16 cellular contexts compared by ENCODE assay signal in the genomic region with DNA sequence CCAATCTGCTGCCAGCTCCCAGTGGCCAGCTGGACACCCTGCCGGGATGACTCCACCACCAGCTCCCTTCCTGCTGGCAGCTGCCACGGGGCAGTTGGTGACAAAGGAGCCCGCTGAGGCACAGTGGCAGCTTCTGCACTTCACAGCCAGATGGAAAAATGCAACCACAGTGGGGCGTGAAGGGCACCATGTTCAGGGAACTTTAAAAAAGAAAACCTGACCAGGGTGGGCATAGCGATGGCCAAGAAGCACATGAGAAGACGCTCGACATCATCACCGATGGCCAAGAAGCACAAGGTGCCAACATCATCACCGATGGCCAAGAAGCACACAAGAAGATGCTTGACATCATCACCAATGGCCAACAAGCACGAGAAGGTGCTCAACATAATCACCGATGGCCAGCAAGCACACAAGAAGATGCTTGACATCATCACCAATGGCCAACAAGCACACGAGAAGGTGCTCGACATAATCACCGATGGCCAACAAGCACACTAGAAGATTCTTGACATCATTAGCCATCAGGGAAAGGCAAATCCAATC.
DNase-seq lines count a peak whose midpoint lies in the region; ATAC-seq, FAIRE-seq and TF ChIP-seq lines count a peak whose summit lies in the region.
"Had no signal": no experiment of that assay in that cellular context is flagged by ENCODE, and none has a peak within 500 bp of the region (broad histone marks: within the 10 kb centered on the region; RNA-seq: fewer than 3 reads in every experiment).

No MANE protein-coding gene starts in this region.

- no peak overlapping the region for H2AFZ ChIP-seq in H1 (ENCODE audit: low read length)
- H2AFZ ChIP-seq in neuronal stem cell (ENCODE audit: low read length): no peak overlapping the region
- H2AFZ ChIP-seq: GM23338 had no signal

- H3K36me3 ChIP-seq in H1 (ENCODE audit: control insufficient read depth in 2 of 4, insufficient read depth in 4 of 4, low read length in 3 of 4) (peaks cover 0 to 4% (median 0%) of the 10 kb centered on the region in 4 experiments; a peak in 1 of 8 replicates), neuronal stem cell (replicated peaks in 1 of 2; ENCODE audit: control insufficient read depth in 2 of 2, insufficient read depth in 2 of 2, low read length in 2 of 2) (peaks cover 0 to 2% of the 10 kb centered on the region in 2 donors), mucosa of descending colon (ENCODE audit: low read depth) (no peaks in the 10 kb centered on the region)
- H3K36me3 ChIP-seq in CD8-positive, alpha-beta memory T cell (ENCODE audit: insufficient read depth, low read length): no peaks in the 10 kb centered on the region
- H3K36me3 ChIP-seq: BE2C had no signal

- TF ChIP-seq RAD21 in H1 (IDR thresholded peaks at IDR 0.05 in 1 of 2, conservative IDR thresholded peaks at IDR 0.05 in 1 of 2; ENCODE audit: low read depth in 2 of 2, low read length in 2 of 2): no peak

- TF ChIP-seq POLR2A in H1 (IDR thresholded peaks at IDR 0.05; ENCODE audit: control extremely low read depth in 1 of 2, low read depth in 2 of 2, low read length in 2 of 2): no peak

- in situ Hi-C loops in SK-MEL-5 (cut with HindIII; ENCODE audit: low pct_unique_long_range_greater_than_20kb, low sequenced_read_pairs): no loop called here

- H3K9me3 ChIP-seq in H1 (ENCODE audit: insufficient read depth in 2 of 2, low read depth in 1 of 2, low read length in 1 of 2): peaks cover 6 to 14% of the 10 kb centered on the region in 2 experiments; a peak in 2 of 4 replicates
- peaks cover 6 to 14% of the 10 kb centered on the region in 2 donors for H3K9me3 ChIP-seq in neuronal stem cell (replicated peaks in 1 of 2; ENCODE audit: control insufficient read depth in 2 of 2, insufficient read depth in 1 of 2, low read depth in 1 of 2, low read length in 2 of 2)
- H3K9me3 ChIP-seq in mucosa of descending colon: peaks cover 3% of the 10 kb centered on the region
- no peaks in the 10 kb centered on the region for H3K9me3 ChIP-seq in CD8-positive, alpha-beta memory T cell (ENCODE audit: low read length)
- H3K9me3 ChIP-seq: BE2C had no signal

- peaks cover 0 to 6% (median 2%) of the 10 kb centered on the region in 5 donors for H3K9me3 Mint-ChIP-seq in CD8-positive, alpha-beta memory T cell

- WGBS in H1 (ENCODE audit: extremely low coverage in 1 of 2, insufficient coverage in 1 of 2, insufficient read length in 1 of 2, insufficient replicate concordance in 2 of 2, low coverage in 1 of 2, low lambda C conversion rate in 2 of 2, missing lambda C conversion rate in 1 of 2), 2 experiments: 90% methylated on average over 14 of the region's 14 CpGs; no CpG with 5 or more reads in 1 of the 2 experiments
- WGBS in neuronal stem cell (ENCODE audit: extremely low coverage in 2 of 2, insufficient read length in 2 of 2, insufficient replicate concordance in 1 of 2), 2 donors: no CpG with 5 or more reads among the region's 14 CpGs

- H2AK5ac ChIP-seq in H1 (ENCODE audit: low read depth, low read length) (no peak overlapping the region), neuronal stem cell (ENCODE audit: low read depth, low read length) (no peak overlapping the region)

- peaks cover 0 to 3% of the 10 kb centered on the region in 2 experiments; a peak in 1 of 4 replicates for H3K79me2 ChIP-seq in H1 (ENCODE audit: control insufficient read depth in 1 of 2, insufficient read depth in 2 of 2, low read length in 2 of 2)

- H3K4me1 ChIP-seq in H1 (replicated peaks in 1 of 4; ENCODE audit: control insufficient read depth in 3 of 4, insufficient read depth in 4 of 4, low read length in 3 of 4): no peaks in the 10 kb centered on the region; a peak in 1 of 7 replicates
- peaks cover 12 to 14% of the 10 kb centered on the region in 2 donors for H3K4me1 ChIP-seq in neuronal stem cell (ENCODE audit: control insufficient read depth in 2 of 2, insufficient read depth in 1 of 2, low read depth in 1 of 2, low read length in 2 of 2)
- H3K4me1 ChIP-seq in mucosa of descending colon (ENCODE audit: low read depth): no peaks in the 10 kb centered on the region
- no peaks in the 10 kb centered on the region for H3K4me1 ChIP-seq in CD8-positive, alpha-beta memory T cell (ENCODE audit: insufficient read depth, low read length)

- H2BK12ac ChIP-seq in H1 (ENCODE audit: low read depth, low read length): no peak overlapping the region
- H2BK12ac ChIP-seq in neuronal stem cell (ENCODE audit: low read length): no peak overlapping the region

- no peak overlapping the region for H2BK20ac ChIP-seq in H1 (ENCODE audit: low read length)

- H3K4me3 ChIP-seq in H1 (ENCODE audit: extremely low read depth in 1 of 4, insufficient read depth in 2 of 4, low read depth in 3 of 4, low read length in 4 of 4) (no peak overlapping the region), neuronal stem cell (ENCODE audit: low read length in 2 of 2) (no peak overlapping the region), mucosa of descending colon (no peak overlapping the region)
- H3K4me3 ChIP-seq in CD8-positive, alpha-beta memory T cell (ENCODE audit: low read length): no peak overlapping the region
- H3K4me3 ChIP-seq: GM23338 had no signal

- H3K56ac ChIP-seq in H1 (replicated peaks; ENCODE audit: insufficient read length, low read depth, low read length): no peak overlapping the region

- H4K20me1 ChIP-seq in H1 (replicated peaks in 1 of 2; ENCODE audit: control insufficient read depth in 1 of 2, insufficient read depth in 2 of 2, low read length in 2 of 2): peaks cover 0 to 11% of the 10 kb centered on the region in 2 experiments

- H3K14ac ChIP-seq in H1 (ENCODE audit: insufficient read length) (no peak overlapping the region), neuronal stem cell (ENCODE audit: low read length) (no peak overlapping the region)

- H3K4ac ChIP-seq in H1 (replicated peaks; ENCODE audit: insufficient read length, low read depth, low read length): no peak overlapping the region
- no peak overlapping the region for H3K4ac ChIP-seq in neuronal stem cell (ENCODE audit: low read length)

- no peaks in the 10 kb centered on the region for H3K4me1 Mint-ChIP-seq in CD8-positive, alpha-beta memory T cell

- H2BK120ac ChIP-seq in H1 (replicated peaks; ENCODE audit: low read depth, low read length) (no peak overlapping the region), neuronal stem cell (ENCODE audit: low read depth, low read length) (no peak overlapping the region)

- CTCF ChIA-PET in H1 (lab: Charles Lee; ENCODE audit: partially characterized antibody): no interaction called here
- CTCF ChIA-PET in CD8-positive, alpha-beta memory T cell (lab: Charles Lee): no interaction called here

- no peak overlapping the region for H3K23ac ChIP-seq in H1 (ENCODE audit: insufficient read length)
- no peak overlapping the region for H3K23ac ChIP-seq in neuronal stem cell (ENCODE audit: low read depth, low read length, poor library complexity)

- POLR2A ChIA-PET in H1 (lab: Charles Lee; ENCODE audit: partially characterized antibody): no interaction called here
- POLR2A ChIA-PET in CD8-positive, alpha-beta memory T cell (lab: Charles Lee): no interaction called here

- intact Hi-C loops in mucosa of descending colon (cut with DNase I, micrococcal nuclease): no loop called here

- H3K4me3 Mint-ChIP-seq in CD8-positive, alpha-beta memory T cell: no peak overlapping the region
- H3K4me3 Mint-ChIP-seq: CD4-positive, CD25-positive, alpha-beta regulatory T cell; GM23338; H9 had no signal

- no peak for ATAC-seq in mucosa of descending colon
- ATAC-seq in GM21737 (IDR thresholded peaks at IDR 0.05; ENCODE audit: unreplicated experiment): no peak
- ATAC-seq: GM23338 had no signal

- H3K4me2 ChIP-seq in H1 (ENCODE audit: insufficient read depth in 1 of 2, low read depth in 2 of 2, low read length in 2 of 2) (no peak overlapping the region), neuronal stem cell (ENCODE audit: insufficient read depth, low read length, poor library complexity, severe bottlenecking) (no peak overlapping the region)
- H3K4me2 ChIP-seq: GM23338 had no signal

- TF ChIP-seq CTCF in H1 (IDR thresholded peaks at IDR 0.05; ENCODE audit: control extremely low read depth in 1 of 3, insufficient read depth in 1 of 3, low read depth in 1 of 3, low read length in 3 of 3) (no peak), mucosa of descending colon (IDR thresholded peaks at IDR 0.05) (no peak)

- no peak overlapping the region for H2BK5ac ChIP-seq in H1 (ENCODE audit: low read depth, low read length)
- no peak overlapping the region for H2BK5ac ChIP-seq in neuronal stem cell (ENCODE audit: low read length)

- H4K8ac ChIP-seq in H1 (ENCODE audit: extremely low read depth, insufficient read depth, low read length): no peak overlapping the region
- H4K8ac ChIP-seq in neuronal stem cell (ENCODE audit: low read depth, low read length): no peak overlapping the region

- H3K27ac ChIP-seq in H1 (ENCODE audit: low read depth, low read length) (no peak overlapping the region), neuronal stem cell (replicated peaks; ENCODE audit: low read length) (no peak overlapping the region)
- no peak overlapping the region for H3K27ac ChIP-seq in CD8-positive, alpha-beta memory T cell (ENCODE audit: low read depth, low read length)

- H4K91ac ChIP-seq in H1 (replicated peaks; ENCODE audit: insufficient read length, low read length) (no peak overlapping the region), neuronal stem cell (ENCODE audit: low read depth, low read length, poor library complexity) (peak overlapping the region; percentile 35)

- H3K36me3 Mint-ChIP-seq in CD8-positive, alpha-beta memory T cell: peaks cover 0 to 7% (median 2%) of the 10 kb centered on the region in 3 donors
- H3K36me3 Mint-ChIP-seq: CD4-positive, CD25-positive, alpha-beta regulatory T cell had no signal

- no peak for FAIRE-seq in H1 (lab: Jason Lieb, UNC)
- FAIRE-seq: GM12892, GM18507 had no signal

- peaks cover 0 to 7% of the 10 kb centered on the region in 2 donors for H3K27me3 Mint-ChIP-seq in CD8-positive, alpha-beta memory T cell

- TF ChIP-seq EP300 in H1 (IDR thresholded peaks at IDR 0.05; ENCODE audit: borderline replicate concordance in 1 of 2, low read depth in 2 of 2, low read length in 2 of 2): no peak

- no peak overlapping the region for H4K5ac ChIP-seq in H1 (ENCODE audit: insufficient read length, low read depth, low read length)

- H3K27ac Mint-ChIP-seq in CD8-positive, alpha-beta memory T cell: no peak overlapping the region
- H3K27ac Mint-ChIP-seq: CD4-positive, CD25-positive, alpha-beta regulatory T cell; GM23338; H9 had no signal

- H3K79me1 ChIP-seq in H1 (ENCODE audit: low read depth, low read length): no peaks in the 10 kb centered on the region
- no peaks in the 10 kb centered on the region for H3K79me1 ChIP-seq in neuronal stem cell (ENCODE audit: low read depth, low read length)

- H3K27me3 ChIP-seq in H1 (replicated peaks in 1 of 4; ENCODE audit: control insufficient read depth in 3 of 4, extremely low read depth in 1 of 4, insufficient read depth in 3 of 4, low read length in 3 of 4) (no peaks in the 10 kb centered on the region), neuronal stem cell (ENCODE audit: control insufficient read depth in 3 of 3, insufficient read depth in 3 of 3, low read depth in 1 of 3, low read length in 3 of 3) (no peaks in the 10 kb centered on the region)
- H3K27me3 ChIP-seq in CD8-positive, alpha-beta memory T cell (ENCODE audit: insufficient read depth, low read length, poor library complexity, severe bottlenecking): no peaks in the 10 kb centered on the region
- H3K27me3 ChIP-seq: BE2C had no signal

- H3K18ac ChIP-seq in H1 (ENCODE audit: extremely low read depth, low read length) (no peak overlapping the region), neuronal stem cell (ENCODE audit: low read length) (peak overlapping the region; percentile 53)

- DNase-seq in SK-MEL-5 (ENCODE audit: low read depth, low spot score): peak; percentile 53
- DNase-seq in H1 (ENCODE audit: low read depth in 1 of 2, low spot score in 2 of 2): no peak
- no peak for DNase-seq in neuronal stem cell (ENCODE audit: low spot score)
- DNase-seq in mucosa of descending colon: no peak
- no peak for DNase-seq in CD8-positive, alpha-beta memory T cell
- DNase-seq: BE2C; C1 segment of cervical spinal cord; CD4-positive, CD25-positive, alpha-beta regulatory T cell; DMS153; DMS79; GDM1; H9 had no signal

- peaks cover 8% of the 10 kb centered on the region; the same call in 1 of the 2 replicates for H3K23me2 ChIP-seq in H1 (ENCODE audit: low read depth, low read length)

- H2BK15ac ChIP-seq in H1 (ENCODE audit: low read length): no peak overlapping the region
- H2BK15ac ChIP-seq in neuronal stem cell (ENCODE audit: low read length): peak overlapping the region; percentile 51

- H3K9ac ChIP-seq in H1 (replicated peaks in 1 of 4; ENCODE audit: extremely low read depth in 1 of 4, low read depth in 3 of 4, low read length in 3 of 4): no peak overlapping the region
- no peak overlapping the region for H3K9ac ChIP-seq in neuronal stem cell (ENCODE audit: low read depth, low read length, poor library complexity)
